ENCODE assay signal across 3 cellular contexts in genomic region chr20:20699917-20700316, GRCh38.
TF ChIP-seq lines count a peak whose summit lies in the region.

No MANE protein-coding gene starts in this region.

TF ChIP-seq in SK-N-SH treated with all-trans-retinoic acid at 6 μM for 48 hours, 23 proteins besides CTCF, POLR2A, EP300 and RAD21 (continued from another document):
- TF ChIP-seq TCF4 (CRISPR knock-in tag; IDR thresholded peaks at IDR 0.05; ENCODE audit: borderline replicate concordance) = no peak

TF ChIP-seq in SK-N-SH, 30 proteins besides CTCF, POLR2A, EP300 and RAD21:
- TF ChIP-seq TEAD4 (IDR thresholded peaks at IDR 0.05; ENCODE audit: borderline replicate concordance, insufficient read depth) (no peak), FOSL2 (IDR thresholded peaks at IDR 0.05; ENCODE audit: borderline replicate concordance, low read depth) (no peak), GATA2 (CRISPR knock-in tag; IDR thresholded peaks at IDR 0.05) (no peak), REST (IDR thresholded peaks at IDR 0.05; ENCODE audit: low read depth, low read length) (no peak), GABPA (IDR thresholded peaks at IDR 0.05; ENCODE audit: low read depth) (no peak), RFX5 (IDR thresholded peaks at IDR 0.05; ENCODE audit: low read length) (no peak), POLR2AphosphoS5 (IDR thresholded peaks at IDR 0.05; ENCODE audit: low read depth, low read length) (no peak), NRF1 (IDR thresholded peaks at IDR 0.05; ENCODE audit: low read depth, low read length) (no peak), MEF2A (IDR thresholded peaks at IDR 0.05; ENCODE audit: borderline replicate concordance, low read depth) (no peak), ELF1 (IDR thresholded peaks at IDR 0.05) (no peak), TAF1 (IDR thresholded peaks at IDR 0.05; ENCODE audit: borderline replicate concordance, low read depth, low read length) (no peak), RCOR1 (IDR thresholded peaks at IDR 0.05; ENCODE audit: low read length) (no peak), MAX (IDR thresholded peaks at IDR 0.05; ENCODE audit: low read depth) (no peak), RXRA (IDR thresholded peaks at IDR 0.05; ENCODE audit: borderline replicate concordance, low read depth) (no peak), NFIC (IDR thresholded peaks at IDR 0.05; ENCODE audit: borderline replicate concordance) (no peak), YY1 (IDR thresholded peaks at IDR 0.05; ENCODE audit: low read depth) (no peak), ZBTB33 (IDR thresholded peaks at IDR 0.05; ENCODE audit: borderline replicate concordance, low read depth) (no peak), JUND (IDR thresholded peaks at IDR 0.05) (no peak), SIN3A (IDR thresholded peaks at IDR 0.05; ENCODE audit: borderline replicate concordance, low read depth, low read length) (no peak), PBX3 (IDR thresholded peaks at IDR 0.05) (no peak)

TF ChIP-seq in HepG2, 621 proteins besides CTCF, POLR2A, EP300 and RAD21:
- TF ChIP-seq KDM1A (CRISPR knock-in tag; IDR thresholded peaks at IDR 0.05) = peak; percentile 72; the same call in 1 of the 2 replicates
- no peak for TF ChIP-seq ZNF83 (CRISPR knock-in tag; IDR thresholded peaks at IDR 0.05; ENCODE audit: borderline replicate concordance)
- no peak for TF ChIP-seq SRSF4 (IDR thresholded peaks at IDR 0.05; ENCODE audit: low read depth, low read length, poor library complexity, severe bottlenecking)
- no peak for TF ChIP-seq FOXA3 (CRISPR knock-in tag; IDR thresholded peaks at IDR 0.05)
- TF ChIP-seq ATF4 (CRISPR knock-in tag; IDR thresholded peaks at IDR 0.05) = no peak
- 0 out of 2 replicates have a peak, but pooled peaks have one; percentile 14 for TF ChIP-seq IRF2 (CRISPR knock-in tag; IDR thresholded peaks at IDR 0.05)
- TF ChIP-seq DBP (CRISPR knock-in tag; IDR thresholded peaks at IDR 0.05; ENCODE audit: not compliant biosample characterization) = no peak
- TF ChIP-seq FOXO1 (CRISPR knock-in tag; IDR thresholded peaks at IDR 0.05) = no peak
- no peak for TF ChIP-seq DDIT3 (CRISPR knock-in tag; IDR thresholded peaks at IDR 0.05)
- no peak for TF ChIP-seq THAP9 (CRISPR knock-in tag; IDR thresholded peaks at IDR 0.05; ENCODE audit: borderline replicate concordance)
- TF ChIP-seq PHF20 (CRISPR knock-in tag; IDR thresholded peaks at IDR 0.05) = no peak
- TF ChIP-seq ATF2 (CRISPR knock-in tag; IDR thresholded peaks at IDR 0.05) = no peak
- TF ChIP-seq RCOR2 (CRISPR knock-in tag; IDR thresholded peaks at IDR 0.05) = 0 out of 2 replicates have a peak, but pooled peaks have one; percentile 41
- peak; percentile 20; the same call in 1 of the 2 replicates for TF ChIP-seq ZNF24 (IDR thresholded peaks at IDR 0.05)
- TF ChIP-seq SP4 (CRISPR knock-in tag; IDR thresholded peaks at IDR 0.05) = no peak
- no peak for TF ChIP-seq ZNF17 (CRISPR knock-in tag; IDR thresholded peaks at IDR 0.05)
- TF ChIP-seq ZMYM3 (CRISPR knock-in tag; IDR thresholded peaks at IDR 0.05) = peak; percentile 75
- 0 out of 2 replicates have a peak, but pooled peaks have one; percentile 33 for TF ChIP-seq ZFP62 (CRISPR knock-in tag; IDR thresholded peaks at IDR 0.05)
- no peak for TF ChIP-seq SRSF1 (optimal IDR thresholded peaks at IDR 0.05; ENCODE audit: low read depth, low read length)
